In genomic region chr2:215736653-215737290, GRCh38 we compare ENCODE assay signal across 10 cellular contexts.
A peak's percentile ranks its signal among the peaks of the same experiment; 100 is the strongest.
DNase-seq lines count a peak whose midpoint lies in the region; ATAC-seq, FAIRE-seq and TF ChIP-seq lines count a peak whose summit lies in the region.
"Had no signal": no experiment of that assay in that cellular context is flagged by ENCODE, and none has a peak within 500 bp of the region (broad histone marks: within the 10 kb centered on the region; RNA-seq: fewer than 3 reads in every experiment).

No MANE protein-coding gene starts in this region.

- WGBS in K562 (ENCODE audit: insufficient coverage, low coverage, missing lambda C conversion rate) = 9% methylated on average over 4 of the region's 4 CpGs
- 68 to 74% methylated on average over 4 of the region's 4 CpGs for WGBS in lower leg skin, 2 donors

- TF ChIP-seq CTCF in BE2C (IDR thresholded peaks at IDR 0.05; ENCODE audit: low read depth, low read length) (peak; percentile 43), K562 (IDR thresholded peaks at IDR 0.05 in 2 of 3, conservative IDR thresholded peaks at IDR 0.05 in 1 of 3; ENCODE audit: insufficient read depth in 2 of 3, low read depth in 1 of 3, low read length in 3 of 3) (peak; percentile 53 to 95 (median 71)), keratinocyte (optimal IDR thresholded peaks at IDR 0.05 in 1 of 3, IDR thresholded peaks at IDR 0.05 in 1 of 3, conservative IDR thresholded peaks at IDR 0.05 in 1 of 3; ENCODE audit: extremely low read depth in 1 of 3, insufficient read depth in 2 of 3, low read length in 3 of 3) (no peak), lower leg skin (IDR thresholded peaks at IDR 0.05) (no peak)

- FAIRE-seq in K562 (lab: Jason Lieb, UNC) (peak; percentile 49), keratinocyte (lab: Jason Lieb, UNC) (peak; percentile 39)

- H3K27me3 ChIP-seq in BE2C (no peaks in the 10 kb centered on the region), K562 (ENCODE audit: control insufficient read depth in 2 of 2, insufficient read depth in 2 of 2, low read length in 2 of 2) (no peaks in the 10 kb centered on the region), keratinocyte (ENCODE audit: control insufficient read depth, extremely low read depth, insufficient read depth, low read length) (no peaks in the 10 kb centered on the region)

- peak overlapping the region; percentile 62 for H2AFZ ChIP-seq in K562 (ENCODE audit: low read depth, low read length)
- no peak overlapping the region for H2AFZ ChIP-seq in keratinocyte (ENCODE audit: control insufficient read depth, low read length)

- no peak for TF ChIP-seq EP300 in K562 (IDR thresholded peaks at IDR 0.05; ENCODE audit: low read length)

- no peaks in the 10 kb centered on the region for H3K79me2 ChIP-seq in K562 (ENCODE audit: control insufficient read depth, insufficient read depth, low read length)
- no peaks in the 10 kb centered on the region for H3K79me2 ChIP-seq in keratinocyte (ENCODE audit: control insufficient read depth, insufficient read depth, low read length)

- POLR2A ChIA-PET in K562 (lab: Yijun Ruan, JAX) = no interaction called here

- in situ Hi-C loops in K562 (cut with MboI) = no loop called here

- H4K20me1 ChIP-seq in K562 (replicated peaks; ENCODE audit: control insufficient read depth, insufficient read depth, low read length) (no peaks in the 10 kb centered on the region), keratinocyte (ENCODE audit: control insufficient read depth, extremely low read depth, insufficient read depth, low read length) (no peaks in the 10 kb centered on the region)

- H3K4me3 ChIP-seq in BE2C (ENCODE audit: low read depth, low read length) (no peak overlapping the region), K562 (no peak overlapping the region), keratinocyte (ENCODE audit: control insufficient read depth in 2 of 3, extremely low read depth in 1 of 3, insufficient read depth in 2 of 3, low read depth in 1 of 3, low read length in 3 of 3) (no peak overlapping the region), lower leg skin (ENCODE audit: low read depth, poor library complexity, severe bottlenecking) (no peak overlapping the region)

- CTCF ChIA-PET in K562 (lab: Yijun Ruan, JAX; ENCODE audit: low intra/inter-chr PET ratio) = interaction anchor here (0.6 kb wide), 2 partner anchors 90 to 186 kb away, joined by 3 read pairs; no protein-coding TSS in a partner anchor

- H3K9me3 ChIP-seq in BE2C = no peaks in the 10 kb centered on the region
- no peaks in the 10 kb centered on the region for H3K9me3 ChIP-seq in K562 (replicated peaks; ENCODE audit: control insufficient read depth, insufficient read depth, low read depth, low read length)
- H3K9me3 ChIP-seq in keratinocyte (ENCODE audit: control insufficient read depth, low read depth, low read length) = no peaks in the 10 kb centered on the region

- TF ChIP-seq POLR2A in K562 (conservative IDR thresholded peaks at IDR 0.05) = no peak
- TF ChIP-seq POLR2A in lower leg skin (IDR thresholded peaks at IDR 0.05) = no peak

- ATAC-seq in K562 (peak; percentile 93), HG02885 (IDR thresholded peaks at IDR 0.05; ENCODE audit: poor library complexity, unreplicated experiment) (no peak)

- dilution Hi-C loops in keratinocyte (cut with MboI; ENCODE audit: extremely low pct_ligation_motif_present, low sequenced_read_pairs) = no loop called here

- no peak overlapping the region for H3K27ac ChIP-seq in K562 (ENCODE audit: extremely low read depth, low read depth, low read length)
- H3K27ac ChIP-seq in keratinocyte (ENCODE audit: control insufficient read depth, insufficient read depth, low read length) = no peak overlapping the region

- intact Hi-C loops in K562 (cut with micrococcal nuclease) (no loop called here), lower leg skin (cut with DNase I; ENCODE audit: low total_unique reads) (no loop called here)

- no TSS peak for BruUV-seq in K562 (replicated peaks; lab: Mats Ljungman, UMichigan)

- no peaks in the 10 kb centered on the region for H3K36me3 ChIP-seq in BE2C
- H3K36me3 ChIP-seq in K562 (ENCODE audit: control insufficient read depth, insufficient read depth, low read length) = no peaks in the 10 kb centered on the region
- no peaks in the 10 kb centered on the region for H3K36me3 ChIP-seq in keratinocyte (ENCODE audit: control insufficient read depth in 2 of 2, extremely low read depth in 1 of 2, insufficient read depth in 2 of 2, low read length in 2 of 2)

- DNase-seq in BE2C (peak; percentile 19), HS-5 (ENCODE audit: low read depth) (peak; percentile 56), K562 (ENCODE audit: extremely low read depth in 1 of 4, low spot score in 3 of 4) (peak; percentile 25 to 62 (median 28)), keratinocyte (ENCODE audit: low read depth, low spot score) (no peak), lower leg skin (ENCODE audit: low spot score in 2 of 2) (no peak), HuH-7.5 (ENCODE audit: low spot score) (no peak), retina (no peak)
- DNase-seq: activated T-cell treated with anti-CD3 and anti-CD28 coated beads, Interleukin-2, amount 50 U/mL, for 48 hours; effector CD4-positive, alpha-beta T cell had no signal

- H3K9ac ChIP-seq in K562 (ENCODE audit: insufficient read depth in 1 of 2, low read depth in 2 of 2, low read length in 2 of 2) (no peak overlapping the region), keratinocyte (ENCODE audit: control insufficient read depth, extremely low read depth, insufficient read depth, low read length) (no peak overlapping the region)

- H3K4me2 ChIP-seq in K562 (ENCODE audit: insufficient read depth, low read length) = no peak overlapping the region
- no peak overlapping the region for H3K4me2 ChIP-seq in keratinocyte (ENCODE audit: control insufficient read depth, extremely low read depth, insufficient read depth, low read depth, low read length)

- H3K9me1 ChIP-seq in K562 (ENCODE audit: control insufficient read depth, insufficient read depth, low read length) (no peaks in the 10 kb centered on the region), keratinocyte (ENCODE audit: control insufficient read depth, extremely low read depth, insufficient read depth, low read length) (no peaks in the 10 kb centered on the region)

- peak; percentile 28 to 43; a peak in 3 of 4 replicates for TF ChIP-seq RAD21 in K562 (CRISPR knock-in tag; conservative IDR thresholded peaks at IDR 0.05 in 1 of 2, IDR thresholded peaks at IDR 0.05 in 1 of 2)

- no peaks in the 10 kb centered on the region for H3K4me1 ChIP-seq in BE2C
- peaks cover 0 to 1% of the 10 kb centered on the region in 2 experiments; a peak in 2 of 5 replicates for H3K4me1 ChIP-seq in K562 (replicated peaks in 1 of 2; ENCODE audit: control insufficient read depth in 2 of 2, insufficient read depth in 2 of 2, low read length in 2 of 2)
- H3K4me1 ChIP-seq in keratinocyte (ENCODE audit: control insufficient read depth, extremely low read depth, insufficient read depth, low read length) = peaks cover 2% of the 10 kb centered on the region

TF ChIP-seq in K562, 482 proteins besides CTCF, POLR2A, EP300 and RAD21:
- TF ChIP-seq ETV5 (CRISPR knock-in tag; IDR thresholded peaks at IDR 0.05; ENCODE audit: low read depth) (no peak), YY1 (IDR thresholded peaks at IDR 0.05; ENCODE audit: borderline replicate concordance in 1 of 3, control insufficient read depth in 1 of 3, extremely low read depth in 1 of 3, insufficient read depth in 3 of 3, insufficient read length in 1 of 3, insufficient replicate concordance in 2 of 3, low read depth in 1 of 3, low read length in 2 of 3) (no peak), CEBPG (CRISPR knock-in tag; IDR thresholded peaks at IDR 0.05) (no peak), CEBPG (tag; conservative IDR thresholded peaks at IDR 0.05 in 1 of 2, IDR thresholded peaks at IDR 0.05 in 1 of 2) (0 out of 4 replicates have a peak, but pooled peaks of 1 of the 2 experiments have one; percentile 16), PHF21A (IDR thresholded peaks at IDR 0.05; ENCODE audit: borderline replicate concordance, low read depth) (no peak), ESRRA (IDR thresholded peaks at IDR 0.05; ENCODE audit: borderline replicate concordance, low read depth) (peak; percentile 87), ZFP30 (CRISPR knock-in tag; IDR thresholded peaks at IDR 0.05; ENCODE audit: borderline replicate concordance) (no peak), KLF10 (CRISPR knock-in tag; IDR thresholded peaks at IDR 0.05) (no peak), SMC3 (conservative IDR thresholded peaks at IDR 0.05; ENCODE audit: insufficient read depth, low read depth, low read length) (0 out of 2 replicates have a peak, but pooled peaks have one; percentile 20), CCNT2 (IDR thresholded peaks at IDR 0.05; ENCODE audit: borderline replicate concordance, extremely low read depth, insufficient read length, low read depth, low read length) (no peak), CEBPZ (IDR thresholded peaks at IDR 0.05; ENCODE audit: borderline replicate concordance, low read depth, low read length) (no peak)

Comparison
In these comparisons a context has a peak if more than half of its experiments do, and no peak if none do; other contexts are left out.
1. DNase-seq: peak in BE2C (single experiment), HS-5 (single experiment) and K562 (4 of 4); none in keratinocyte (single experiment), lower leg skin (0 of 2), HuH-7.5 (single experiment) and retina (single experiment).
2. CTCF ChIP-seq: peak in BE2C (single experiment) and K562 (3 of 3); none in keratinocyte (0 of 3) and lower leg skin (0 of 3).